In genomic region chr20:49936153-49937022, GRCh38 we compare ENCODE assay signal across 8 cellular contexts. TPM values are rescaled to one million over a fixed set of nuclear protein-coding genes. Genes with fewer than 3 reads are reported as not detected.
A peak's percentile ranks its signal among the peaks of the same experiment; 100 is the strongest.
DNase-seq lines count a peak whose midpoint lies in the region; ATAC-seq and TF ChIP-seq lines count a peak whose summit lies in the region.

TSS of gene RNF114 (plus strand) at chr20:49936397. CDS start at chr20:49936413, 16 bp downstream.

- in situ Hi-C loops in IMR-90 (cut with MboI; ENCODE audit: low sequenced_read_pairs) = no loop called here

- H3K4me1 ChIP-seq in IMR-90 (ENCODE audit: control insufficient read depth, insufficient read depth, low read length) (peaks cover 13% of the 10 kb centered on the region), PC-3 (ENCODE audit: insufficient read depth, low read length) (peaks cover 17% of the 10 kb centered on the region)

- H4K91ac ChIP-seq in IMR-90 (ENCODE audit: insufficient read depth, low read depth, low read length) = peak within 1 kb of the TSS; percentile 64

- H2AK5ac ChIP-seq in IMR-90 (ENCODE audit: low read depth, low read length) = peak within 1 kb of the TSS; percentile 84

- H3K4me3 ChIP-seq in IMR-90 (ENCODE audit: insufficient read depth, low read depth, low read length) = peak within 1 kb of the TSS; percentile 93
- peak within 1 kb of the TSS; percentile 91 for H3K4me3 ChIP-seq in PC-3 (ENCODE audit: low read length)
- H3K4me3 ChIP-seq in epithelial cell of proximal tubule (ENCODE audit: low read depth, low read length) = peak within 1 kb of the TSS; percentile 97

- H4K8ac ChIP-seq in IMR-90 (ENCODE audit: low read depth in 2 of 2, low read length in 2 of 2) = peak within 1 kb of the TSS; percentile 96 to 98

- peak within 1 kb of the TSS; percentile 81 for H2BK20ac ChIP-seq in IMR-90 (ENCODE audit: low read depth, low read length)

- dilution Hi-C loops in IMR-90 (cut with HindIII; ENCODE audit: low sequenced_read_pairs, unreplicated experiment) = no loop called here

- peaks cover 5% of the 10 kb centered on the region for H3K36me3 ChIP-seq in IMR-90 (ENCODE audit: control insufficient read depth, insufficient read depth, low read length)
- H3K36me3 ChIP-seq in PC-3 (ENCODE audit: low read depth, low read length) = peaks cover 21% of the 10 kb centered on the region

- no peak for TF ChIP-seq RAD21 in IMR-90 (IDR thresholded peaks at IDR 0.05; ENCODE audit: low read length)

- H3K27me3 ChIP-seq in IMR-90 (ENCODE audit: control insufficient read depth, insufficient read depth, low read length) (no peaks in the 10 kb centered on the region), PC-3 (ENCODE audit: low read length) (no peaks in the 10 kb centered on the region)

- ATAC-seq in GM21367 (IDR thresholded peaks at IDR 0.05; ENCODE audit: unreplicated experiment) = peak; percentile 51
- peak; percentile 97 for ATAC-seq in IMR-90 (ENCODE audit: low read depth)
- ATAC-seq in PC-3 = peak; percentile 81

- peak; percentile 86 for TF ChIP-seq POLR2A in IMR-90 (IDR thresholded peaks at IDR 0.05; ENCODE audit: low read depth, low read length)

- peak within 1 kb of the TSS; percentile 93 for H2BK120ac ChIP-seq in IMR-90 (ENCODE audit: low read depth, low read length)

- peak within 1 kb of the TSS; percentile 82 for H2BK5ac ChIP-seq in IMR-90 (ENCODE audit: low read depth, low read length, poor library complexity, severe bottlenecking)

- H3K4me2 ChIP-seq in IMR-90 (ENCODE audit: low read depth, low read length) = peak within 1 kb of the TSS; percentile 93
- peak within 1 kb of the TSS; percentile 90 for H3K4me2 ChIP-seq in PC-3 (ENCODE audit: low read length)

- CTCF ChIA-PET in IMR-90 (lab: Yijun Ruan, JAX) = interaction anchor here (1.2 kb wide), 1 partner anchor 135 kb away, joined by 3 read pairs; no protein-coding TSS in a partner anchor
- CTCF ChIA-PET in PC-3 (lab: Charles Lee) = no interaction called here

- H3K9ac ChIP-seq in IMR-90 (ENCODE audit: low read depth, low read length) (peak within 1 kb of the TSS; percentile 68), PC-3 (ENCODE audit: low read length) (peak within 1 kb of the TSS; percentile 92)

- H2BK15ac ChIP-seq in IMR-90 (ENCODE audit: low read depth, low read length) = peak within 1 kb of the TSS; percentile 90; the same call in 2 of the 3 replicates

- intact Hi-C loops in IMR-90 (cut with micrococcal nuclease) = no loop called here
- intact Hi-C loops in PC-3 (cut with micrococcal nuclease) = loop anchor here (2.0 kb wide), 1 partner anchor 14 kb away; no protein-coding TSS in a partner anchor

- peak within 1 kb of the TSS; percentile 59 for H3K56ac ChIP-seq in IMR-90 (ENCODE audit: extremely low read depth, insufficient read depth, low read length)

- peaks cover 0 to 48% of the 10 kb centered on the region in 2 experiments; a peak in 3 of 4 replicates for H3K79me1 ChIP-seq in IMR-90 (ENCODE audit: low read depth in 1 of 2, low read length in 2 of 2)

- H2AK9ac ChIP-seq in IMR-90 (replicated peaks; ENCODE audit: low read depth, low read length, poor library complexity) = peak within 1 kb of the TSS; percentile 89

- H3K9me1 ChIP-seq in IMR-90 (ENCODE audit: insufficient read depth, low read length) = peaks cover 20% of the 10 kb centered on the region

- peaks cover 38% of the 10 kb centered on the region for H4K20me1 ChIP-seq in IMR-90 (ENCODE audit: insufficient read depth, low read length)
- H4K20me1 ChIP-seq in PC-3 (ENCODE audit: low read length) = peaks cover 13% of the 10 kb centered on the region

- H3K9me3 ChIP-seq in IMR-90 (ENCODE audit: control insufficient read depth, insufficient read depth, low read length) (no peaks in the 10 kb centered on the region), PC-3 (ENCODE audit: low read length) (no peaks in the 10 kb centered on the region)

- peak within 1 kb of the TSS; percentile 90 for H4K5ac ChIP-seq in IMR-90 (ENCODE audit: low read depth, low read length)

- DNase-seq in COLO829 (ENCODE audit: low spot score) = peak; percentile 95
- DNase-seq in IMR-90 = peak; percentile 86
- DNase-seq in PC-3 = peak; percentile 97
- DNase-seq in activated T-cell treated with anti-CD3 and anti-CD28 coated beads, Interleukin-2, amount 50 U/mL, for 1 hour = peak; percentile 94
- DNase-seq in epithelial cell of proximal tubule (ENCODE audit: low read depth) = no peak
- DNase-seq in mucosa of gallbladder (ENCODE audit: low spot score) = peak; percentile 93
- peak; percentile 86 for DNase-seq in stimulated activated CD8-positive, alpha-beta memory T cell treated with anti-CD3 and anti-CD28 coated beads, Interleukin-4, amount 100 ng/mL, for 24 hours (ENCODE audit: low read depth)

- H3K23ac ChIP-seq in IMR-90 (ENCODE audit: low read depth, low read length) = peak within 1 kb of the TSS; percentile 88

- H3K27ac ChIP-seq in IMR-90 (ENCODE audit: insufficient read depth, low read length) (peak within 1 kb of the TSS; percentile 87), PC-3 (ENCODE audit: low read length) (peak within 1 kb of the TSS; percentile 4)

- peak within 1 kb of the TSS; percentile 87 for H3K14ac ChIP-seq in IMR-90 (replicated peaks; ENCODE audit: low read depth, low read length)

- POLR2A ChIA-PET in IMR-90 (lab: Charles Lee; ENCODE audit: unreplicated experiment) = no interaction called here
- POLR2A ChIA-PET in PC-3 (lab: Charles Lee; ENCODE audit: unreplicated experiment) = interaction anchor here (0.5 to 0.9 kb wide), 5 partner anchors 74 to 1368 kb away, joined by 3 to 6 read pairs (median 3); no protein-coding TSS in a partner anchor

- H3F3A ChIP-seq in PC-3 (ENCODE audit: low read length, unreplicated experiment) = no peaks in the 10 kb centered on the region

- WGBS in IMR-90 (ENCODE audit: extremely low coverage in 2 of 2, insufficient read length in 1 of 2), 2 experiments = 3% methylated on average over 24 of the region's 79 CpGs; no CpG with 5 or more reads in 1 of the 2 experiments

- H3K79me2 ChIP-seq in PC-3 (ENCODE audit: low read length) = peaks cover 52% of the 10 kb centered on the region

- H3K4ac ChIP-seq in IMR-90 (ENCODE audit: low read depth, low read length) = peak within 1 kb of the TSS; percentile 91

- no peaks in the 10 kb centered on the region for H3K9me2 ChIP-seq in PC-3 (replicated peaks; ENCODE audit: low read length)

- H2AFZ ChIP-seq in IMR-90 (replicated peaks; ENCODE audit: low read length, poor library complexity) (peak within 1 kb of the TSS; percentile 91), PC-3 (ENCODE audit: low read length) (peak within 1 kb of the TSS; percentile 99)

- BruUV-seq in IMR-90 (replicated peaks; lab: Mats Ljungman, UMichigan) = no TSS peak
- BruUV-seq in PC-3 (replicated peaks; lab: Mats Ljungman, UMichigan) = TSS peak; percentile 15

- 0 out of 2 replicates have a peak, but pooled peaks have one; percentile 6 for TF ChIP-seq CTCF in IMR-90 (conservative IDR thresholded peaks at IDR 0.05; ENCODE audit: low read depth, low read length)
- no peak for TF ChIP-seq CTCF in PC-3 (conservative IDR thresholded peaks at IDR 0.05; ENCODE audit: low read depth, low read length)
- no peak for TF ChIP-seq CTCF in epithelial cell of proximal tubule (conservative IDR thresholded peaks at IDR 0.05; ENCODE audit: low read depth, low read length)

- H3K18ac ChIP-seq in IMR-90 (ENCODE audit: low read depth, low read length) = peak within 1 kb of the TSS; percentile 28

TF ChIP-seq in IMR-90, 13 proteins besides CTCF, POLR2A, EP300 and RAD21:
- TF ChIP-seq BHLHE40 (IDR thresholded peaks at IDR 0.05; ENCODE audit: low read depth, low read length) = peak; percentile 58; the same call in 1 of the 2 replicates
- no peak for TF ChIP-seq NFE2L2 (IDR thresholded peaks at IDR 0.05; ENCODE audit: low read depth, low read length)
- peak; percentile 77 for TF ChIP-seq USF2 (IDR thresholded peaks at IDR 0.05; ENCODE audit: low read depth, low read length)
- no peak for TF ChIP-seq CHD1 (IDR thresholded peaks at IDR 0.05; ENCODE audit: low read depth, low read length)
- no peak for TF ChIP-seq MAFK (IDR thresholded peaks at IDR 0.05; ENCODE audit: low read depth, low read length)
- no peak for TF ChIP-seq RFX5 (IDR thresholded peaks at IDR 0.05; ENCODE audit: low read depth, low read length)
- no peak; the same call in 1 of the 2 replicates for TF ChIP-seq MAZ (IDR thresholded peaks at IDR 0.05; ENCODE audit: borderline replicate concordance, low read depth, low read length)
- no peak for TF ChIP-seq SMC3 (IDR thresholded peaks at IDR 0.05; ENCODE audit: low read depth, low read length)
- TF ChIP-seq CEBPB (IDR thresholded peaks at IDR 0.05; ENCODE audit: low read depth, low read length) = peak; percentile 72
- no peak for TF ChIP-seq RCOR1 (IDR thresholded peaks at IDR 0.05; ENCODE audit: insufficient replicate concordance, low read length)
- no peak for TF ChIP-seq FOS (IDR thresholded peaks at IDR 0.05; ENCODE audit: low read depth, low read length)
- TF ChIP-seq MXI1 (IDR thresholded peaks at IDR 0.05; ENCODE audit: borderline replicate concordance, low read depth, low read length) = peak; percentile 87
- no peak for TF ChIP-seq ELK1 (IDR thresholded peaks at IDR 0.05; ENCODE audit: borderline replicate concordance, low read depth, low read length)

RNA-seq across cellular contexts. Expression of gene RNF114, which starts in this region (rescaled TPM):
- 44.6 and 49.7 TPM in 2 replicates for total RNA-seq in IMR-90 (2012; rRNA removed)
- 55.0 and 62.3 TPM in 2 replicates for polyA plus RNA-seq in IMR-90 (2012; rRNA removed)
- polyA plus RNA-seq in IMR-90 (2012; cell fraction: cytosol; rRNA removed) = 122 and 166 TPM in 2 replicates
- polyA plus RNA-seq in IMR-90 (2012; cell fraction: nucleus; rRNA removed; ENCODE audit: low replicate concordance) = 88.0 and 111 TPM in 2 replicates
- 106 and 133 TPM in 2 replicates for total RNA-seq in PC-3 (2014; rRNA removed)
- total RNA-seq in epithelial cell of proximal tubule = 152 and 157 TPM in 2 replicates
- total RNA-seq in mucosa of gallbladder = 78.8 TPM
